20 cellular contexts compared by ENCODE assay signal in the genomic region with DNA sequence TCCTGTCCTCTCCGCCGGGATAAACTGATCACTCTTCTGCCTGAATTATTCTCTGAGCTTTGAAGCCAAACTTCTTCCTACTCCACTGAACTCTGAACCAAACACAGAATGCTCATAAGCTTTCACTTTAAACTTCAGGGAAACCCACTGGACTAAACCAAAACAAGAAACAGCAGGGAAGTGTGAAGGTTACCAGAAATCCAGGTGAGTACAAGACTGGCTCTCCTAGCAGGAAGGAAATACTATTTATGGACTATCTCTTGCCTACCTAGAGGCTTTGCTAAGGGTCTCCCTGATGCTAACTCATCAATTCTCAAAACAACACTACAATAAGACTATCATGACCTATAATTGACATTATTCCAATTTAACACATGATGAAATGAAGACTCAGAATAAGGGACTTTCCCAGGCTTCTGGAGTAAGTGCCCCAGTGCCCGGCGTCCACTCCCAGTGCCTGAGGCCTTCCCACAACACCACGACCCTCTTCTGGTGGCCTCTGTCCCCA.
DNase-seq lines count a peak whose midpoint lies in the region; ATAC-seq and TF ChIP-seq lines count a peak whose summit lies in the region.
"Had no signal": no experiment of that assay in that cellular context is flagged by ENCODE, and none has a peak within 500 bp of the region (broad histone marks: within the 10 kb centered on the region; RNA-seq: fewer than 3 reads in every experiment).

No MANE protein-coding gene starts in this region.

- TF ChIP-seq POLR2A in right lobe of liver (IDR thresholded peaks at IDR 0.05) = no peak

- peaks cover 55 to 84% (median 71%) of the 10 kb centered on the region in 10 experiments for H3K4me1 ChIP-seq in BLaER1 treated with 17β-estradiol and CSF1 and Interleukin-3, amounts not matched to agents 10 nM and 100 nM
- peaks cover 0 to 52% (median 20%) of the 10 kb centered on the region in 4 donors for H3K4me1 ChIP-seq in right lobe of liver

- peak overlapping the region; percentile 54 for H3K27ac Mint-ChIP-seq in activated T-helper 1 cell treated with anti-CD3 and anti-CD28 coated beads, Interleukin-12 subunit alpha, Interleukin-12 subunit beta, Interleukin-2, Interleukin-4 antibody, amounts not matched to agents 30 ng/mL and 10 ng/mL and 1 ng/mL, durations not matched to agents 14 hours and 24 hours and 36 hours
- peak overlapping the region; percentile 69 for H3K27ac Mint-ChIP-seq in stimulated activated memory B cell treated with anti-CD40 and anti-IgM and Interleukin-4, amounts not matched to agents 10 μg/mL and 1 μg/mL and 100 μg/mL, for 72 hours
- H3K27ac Mint-ChIP-seq: CD4-positive, alpha-beta memory T cell had no signal

- peaks cover 54% of the 10 kb centered on the region for H3K4me1 Mint-ChIP-seq in activated T-helper 1 cell treated with anti-CD3 and anti-CD28 coated beads, Interleukin-12 subunit alpha, Interleukin-12 subunit beta, Interleukin-2, Interleukin-4 antibody, amounts not matched to agents 30 ng/mL and 10 ng/mL and 1 ng/mL, durations not matched to agents 14 hours and 24 hours and 36 hours (ENCODE audit: low read depth)
- H3K4me1 Mint-ChIP-seq in stimulated activated memory B cell treated with anti-CD40 and anti-IgM and Interleukin-4, amounts not matched to agents 10 μg/mL and 1 μg/mL and 100 μg/mL, for 72 hours = peaks cover 65% of the 10 kb centered on the region

- peak overlapping the region; percentile 20 to 97 (median 84); a peak in 20 of 22 replicates for H3K4me2 ChIP-seq in BLaER1 treated with 17β-estradiol and CSF1 and Interleukin-3, amounts not matched to agents 10 nM and 100 nM

- H3K4me3 Mint-ChIP-seq in activated T-helper 1 cell treated with anti-CD3 and anti-CD28 coated beads, Interleukin-12 subunit alpha, Interleukin-12 subunit beta, Interleukin-2, Interleukin-4 antibody, amounts not matched to agents 30 ng/mL and 10 ng/mL and 1 ng/mL, durations not matched to agents 14 hours and 24 hours and 36 hours = no peak overlapping the region
- H3K4me3 Mint-ChIP-seq in stimulated activated memory B cell treated with anti-CD40 and anti-IgM and Interleukin-4, amounts not matched to agents 10 μg/mL and 1 μg/mL and 100 μg/mL, for 72 hours = no peak overlapping the region
- H3K4me3 Mint-ChIP-seq: CD4-positive, alpha-beta memory T cell; IgD-negative memory B cell had no signal

- no peak for DNase-seq in activated T-helper 1 cell treated with anti-CD3 and anti-CD28 coated beads, Interleukin-12 subunit alpha, Interleukin-12 subunit beta, Interleukin-2, Interleukin-4 antibody, amounts not matched to agents 30 ng/mL and 10 ng/mL and 1 ng/mL, durations not matched to agents 14 hours and 24 hours and 36 hours (ENCODE audit: low spot score)
- DNase-seq in right lobe of liver (no peak), NCI-H526 (lab: John Stamatoyannopoulos, UW) (no peak)
- DNase-seq: CD4-positive, alpha-beta memory T cell; DMS153; GDM1; Karpas-422; MV-4-11; NCI-H1105 treated with DMSO at 0.1 percent for 48 hours; NCI-H2029 treated with DMSO at 0.1 percent for 48 hours; NCI-H226; NCI-H510A treated with DMSO at 0.1 percent for 48 hours; NCI-H774; SIG-M5 had no signal

- no peak overlapping the region; a peak in 2 of 22 replicates for H3K9ac ChIP-seq in BLaER1 treated with 17β-estradiol and CSF1 and Interleukin-3, amounts not matched to agents 10 nM and 100 nM

- no peaks in the 10 kb centered on the region for H4K20me1 ChIP-seq in BLaER1 treated with 17β-estradiol and CSF1 and Interleukin-3, amounts not matched to agents 10 nM and 100 nM

- peaks cover 28% of the 10 kb centered on the region for H3K36me3 Mint-ChIP-seq in activated T-helper 1 cell treated with anti-CD3 and anti-CD28 coated beads, Interleukin-12 subunit alpha, Interleukin-12 subunit beta, Interleukin-2, Interleukin-4 antibody, amounts not matched to agents 30 ng/mL and 10 ng/mL and 1 ng/mL, durations not matched to agents 14 hours and 24 hours and 36 hours (ENCODE audit: low read depth)
- peaks cover 29% of the 10 kb centered on the region for H3K36me3 Mint-ChIP-seq in stimulated activated memory B cell treated with anti-CD40 and anti-IgM and Interleukin-4, amounts not matched to agents 10 μg/mL and 1 μg/mL and 100 μg/mL, for 72 hours

- H3K9me3 ChIP-seq in BLaER1 treated with 17β-estradiol and CSF1 and Interleukin-3, amounts not matched to agents 10 nM and 100 nM (replicated peaks in 1 of 11) = peaks cover 15 to 40% (median 24%) of the 10 kb centered on the region in 11 experiments; a peak in 21 of 22 replicates
- H3K9me3 ChIP-seq in right lobe of liver = no peaks in the 10 kb centered on the region

- H3K36me3 ChIP-seq in BLaER1 treated with 17β-estradiol and CSF1 and Interleukin-3, amounts not matched to agents 10 nM and 100 nM = peaks cover 0 to 31% (median 6%) of the 10 kb centered on the region in 11 experiments; a peak in 8 of 22 replicates
- H3K36me3 ChIP-seq in right lobe of liver = no peaks in the 10 kb centered on the region

- H3K9me3 Mint-ChIP-seq in activated T-helper 1 cell treated with anti-CD3 and anti-CD28 coated beads, Interleukin-12 subunit alpha, Interleukin-12 subunit beta, Interleukin-2, Interleukin-4 antibody, amounts not matched to agents 30 ng/mL and 10 ng/mL and 1 ng/mL, durations not matched to agents 14 hours and 24 hours and 36 hours = peaks cover 26% of the 10 kb centered on the region
- H3K9me3 Mint-ChIP-seq in stimulated activated memory B cell treated with anti-CD40 and anti-IgM and Interleukin-4, amounts not matched to agents 10 μg/mL and 1 μg/mL and 100 μg/mL, for 72 hours = no peaks in the 10 kb centered on the region
- H3K9me3 Mint-ChIP-seq: CD4-positive, alpha-beta memory T cell; IgD-negative memory B cell had no signal

- H3K4me3 ChIP-seq in BLaER1 treated with 17β-estradiol and CSF1 and Interleukin-3, amounts not matched to agents 10 nM and 100 nM = no peak overlapping the region
- H3K4me3 ChIP-seq in right lobe of liver = no peak overlapping the region

- ATAC-seq in right lobe of liver = peak in 3 of 4 donors; percentile 20 to 23 (median 22)
- no peak for ATAC-seq in stimulated activated memory B cell treated with anti-CD40 and anti-IgM and Interleukin-4, amounts not matched to agents 10 μg/mL and 1 μg/mL and 100 μg/mL, for 72 hours
- ATAC-seq in GM19455 (IDR thresholded peaks at IDR 0.05; ENCODE audit: unreplicated experiment) = no peak
- no peak for ATAC-seq in GM21576 (IDR thresholded peaks at IDR 0.05; ENCODE audit: unreplicated experiment)
- ATAC-seq: Panc1 had no signal

- H3K27me3 ChIP-seq in BLaER1 treated with 17β-estradiol and CSF1 and Interleukin-3, amounts not matched to agents 10 nM and 100 nM = no peaks in the 10 kb centered on the region
- H3K27me3 ChIP-seq in right lobe of liver = no peaks in the 10 kb centered on the region

- TF ChIP-seq CTCF in right lobe of liver (IDR thresholded peaks at IDR 0.05) = no peak

- WGBS in right lobe of liver (ENCODE audit: insufficient coverage, low coverage, low lambda C conversion rate, missing lambda C conversion rate) = 57% methylated on average over 4 of the region's 5 CpGs

- H3K27ac ChIP-seq in BLaER1 treated with 17β-estradiol and CSF1 and Interleukin-3, amounts not matched to agents 10 nM and 100 nM = peak overlapping the region; percentile 72 to 95 (median 89); a peak in 18 of 22 replicates
- peak overlapping the region in 2 of 3 donors; percentile 41 to 72 for H3K27ac ChIP-seq in right lobe of liver

- H3K27me3 Mint-ChIP-seq in activated T-helper 1 cell treated with anti-CD3 and anti-CD28 coated beads, Interleukin-12 subunit alpha, Interleukin-12 subunit beta, Interleukin-2, Interleukin-4 antibody, amounts not matched to agents 30 ng/mL and 10 ng/mL and 1 ng/mL, durations not matched to agents 14 hours and 24 hours and 36 hours (ENCODE audit: insufficient read depth) = peaks cover 3% of the 10 kb centered on the region
- no peaks in the 10 kb centered on the region for H3K27me3 Mint-ChIP-seq in stimulated activated memory B cell treated with anti-CD40 and anti-IgM and Interleukin-4, amounts not matched to agents 10 μg/mL and 1 μg/mL and 100 μg/mL, for 72 hours
- H3K27me3 Mint-ChIP-seq: CD4-positive, alpha-beta memory T cell; IgD-negative memory B cell had no signal

- intact Hi-C loops in activated T-helper 1 cell treated with anti-CD3 and anti-CD28 coated beads, Interleukin-12 subunit alpha, Interleukin-12 subunit beta, Interleukin-2, Interleukin-4 antibody, amounts not matched to agents 30 ng/mL and 10 ng/mL and 1 ng/mL, durations not matched to agents 14 hours and 24 hours and 36 hours (cut with micrococcal nuclease) = loop anchor here (2.0 kb wide), 3 partner anchors 61 to 145 kb away; a partner anchor contains a TSS
- intact Hi-C loops in right lobe of liver (cut with DNase I) = no loop called here

Comparison
In these comparisons a context has a peak if more than half of its experiments do, and no peak if none do; other contexts are left out.
1. ATAC-seq: peak in right lobe of liver (3 of 4); none in stimulated activated memory B cell treated with anti-CD40 and anti-IgM and Interleukin-4, amounts not matched to agents 10 μg/mL and 1 μg/mL and 100 μg/mL, for 72 hours (single experiment), GM19455 (single experiment) and GM21576 (single experiment).